In the genomic region with DNA sequence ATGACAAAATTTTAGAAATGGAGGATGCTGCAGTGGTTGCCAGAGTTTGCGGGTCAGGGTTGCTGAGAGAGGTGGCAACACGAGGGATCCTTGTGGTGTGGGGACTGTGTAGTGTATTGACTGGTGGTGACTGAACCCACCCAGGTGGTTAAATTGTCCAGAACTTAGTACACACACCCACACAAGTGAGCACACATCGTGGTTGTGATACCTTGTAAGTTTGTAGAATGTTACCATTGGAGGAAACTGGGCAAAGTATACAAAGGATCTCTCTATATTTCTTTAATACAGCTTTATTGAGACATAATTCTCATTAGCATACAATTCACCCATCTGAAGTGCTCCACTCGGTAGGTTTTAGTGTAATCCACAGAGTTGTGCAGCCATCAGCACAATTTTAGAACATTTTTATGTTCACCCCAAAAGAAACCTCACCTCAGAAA, we compare ENCODE assay signal across 11 cellular contexts. TPM values are rescaled to one million over a fixed set of nuclear protein-coding genes. Genes with fewer than 3 reads are reported as not detected.
DNase-seq lines count a peak whose midpoint lies in the region; ATAC-seq lines count a peak whose summit lies in the region.
"Had no signal": no experiment of that assay in that cellular context is flagged by ENCODE, and none has a peak within 500 bp of the region (broad histone marks: within the 10 kb centered on the region; RNA-seq: fewer than 3 reads in every experiment).

No MANE protein-coding gene starts in this region.

- peak overlapping the region; percentile 53 for H3K27ac Mint-ChIP-seq in activated naive CD4-positive, alpha-beta T cell treated with anti-CD3 and anti-CD28 coated beads, Interleukin-2, amount 10 ng/mL, durations not matched to agents 7 days and 5 days
- H3K27ac Mint-ChIP-seq in T-cell: peak overlapping the region; percentile 70 to 97
- H3K27ac Mint-ChIP-seq in central memory CD8-positive, alpha-beta T cell (ENCODE audit: low read depth): peak overlapping the region; percentile 72
- H3K27ac Mint-ChIP-seq in stimulated activated effector memory CD8-positive, alpha-beta T cell treated with anti-CD3 and anti-CD28 coated beads, Interleukin-12 subunit alpha, Interleukin-12 subunit beta, amount 100 ng/mL, for 72 hours: peak overlapping the region; percentile 86
- H3K27ac Mint-ChIP-seq: stimulated activated memory B cell treated with anti-CD40 and anti-IgM and Interleukin-4, amounts not matched to agents 10 μg/mL and 1 μg/mL and 100 μg/mL, for 72 hours had no signal

- ATAC-seq in T-cell (replicated peaks in 1 of 4): no peak
- no peak for ATAC-seq in central memory CD8-positive, alpha-beta T cell (replicated peaks; ENCODE audit: extremely low read depth, poor library complexity, severe bottlenecking)
- peak; percentile 90 for ATAC-seq in stimulated activated effector memory CD8-positive, alpha-beta T cell treated with anti-CD3 and anti-CD28 coated beads, Interleukin-12 subunit alpha, Interleukin-12 subunit beta, amount 100 ng/mL, for 72 hours
- ATAC-seq in HG03159 (IDR thresholded peaks at IDR 0.05; ENCODE audit: unreplicated experiment): no peak
- no peak for ATAC-seq in HG02678 (IDR thresholded peaks at IDR 0.05; ENCODE audit: unreplicated experiment)

- peak; percentile 19 for DNase-seq in activated naive CD4-positive, alpha-beta T cell treated with anti-CD3 and anti-CD28 coated beads, Interleukin-2, amount 10 ng/mL, durations not matched to agents 7 days and 5 days
- no peak for DNase-seq in activated naive CD4-positive, alpha-beta T cell treated with anti-CD3 and anti-CD28 coated beads, Interleukin-2, amount 50 U/mL, for 16 hours
- no peak for DNase-seq in T-cell
- DNase-seq in central memory CD8-positive, alpha-beta T cell (ENCODE audit: low spot score in 2 of 2): no peak
- DNase-seq in stimulated activated effector memory CD8-positive, alpha-beta T cell treated with anti-CD3 and anti-CD28 coated beads, Interleukin-12 subunit alpha, Interleukin-12 subunit beta, amount 100 ng/mL, for 72 hours (ENCODE audit: low spot score in 2 of 2): peak in 1 of 2 donors; percentile 77
- no peak for DNase-seq in effector CD8-positive, alpha-beta T cell (lab: John Stamatoyannopoulos, UW)
- DNase-seq: stimulated activated CD4-positive, alpha-beta T cell treated with anti-CD3 and anti-CD28 coated beads, Interleukin-12 subunit alpha, Interleukin-12 subunit beta, amount 100 ng/mL, for 4 hours had no signal

- H3K4me3 Mint-ChIP-seq in activated naive CD4-positive, alpha-beta T cell treated with anti-CD3 and anti-CD28 coated beads, Interleukin-2, amount 10 ng/mL, durations not matched to agents 7 days and 5 days: no peak overlapping the region
- peak overlapping the region in 1 of 3 donors; percentile 86 for H3K4me3 Mint-ChIP-seq in T-cell
- H3K4me3 Mint-ChIP-seq in central memory CD8-positive, alpha-beta T cell: peak overlapping the region; percentile 82
- peak overlapping the region; percentile 60 for H3K4me3 Mint-ChIP-seq in stimulated activated effector memory CD8-positive, alpha-beta T cell treated with anti-CD3 and anti-CD28 coated beads, Interleukin-12 subunit alpha, Interleukin-12 subunit beta, amount 100 ng/mL, for 72 hours
- H3K4me3 Mint-ChIP-seq: mesothelial cell of epicardium; stimulated activated memory B cell treated with anti-CD40 and anti-IgM and Interleukin-4, amounts not matched to agents 10 μg/mL and 1 μg/mL and 100 μg/mL, for 72 hours had no signal

- H3K27me3 Mint-ChIP-seq in activated naive CD4-positive, alpha-beta T cell treated with anti-CD3 and anti-CD28 coated beads, Interleukin-2, amount 10 ng/mL, durations not matched to agents 7 days and 5 days: no peaks in the 10 kb centered on the region
- no peaks in the 10 kb centered on the region for H3K27me3 Mint-ChIP-seq in T-cell
- H3K27me3 Mint-ChIP-seq in central memory CD8-positive, alpha-beta T cell: no peaks in the 10 kb centered on the region
- H3K27me3 Mint-ChIP-seq: stimulated activated memory B cell treated with anti-CD40 and anti-IgM and Interleukin-4, amounts not matched to agents 10 μg/mL and 1 μg/mL and 100 μg/mL, for 72 hours had no signal

- peaks cover 79% of the 10 kb centered on the region for H3K36me3 Mint-ChIP-seq in activated naive CD4-positive, alpha-beta T cell treated with anti-CD3 and anti-CD28 coated beads, Interleukin-2, amount 10 ng/mL, durations not matched to agents 7 days and 5 days
- H3K36me3 Mint-ChIP-seq in T-cell: peaks cover 53% of the 10 kb centered on the region
- peaks cover 73% of the 10 kb centered on the region for H3K36me3 Mint-ChIP-seq in central memory CD8-positive, alpha-beta T cell (ENCODE audit: insufficient read depth)
- peaks cover 100% of the 10 kb centered on the region for H3K36me3 Mint-ChIP-seq in stimulated activated effector memory CD8-positive, alpha-beta T cell treated with anti-CD3 and anti-CD28 coated beads, Interleukin-12 subunit alpha, Interleukin-12 subunit beta, amount 100 ng/mL, for 72 hours

- POLR2A ChIA-PET in T-cell (lab: Charles Lee): no interaction called here

- CTCF ChIA-PET in activated naive CD4-positive, alpha-beta T cell treated with anti-CD3 and anti-CD28 coated beads, Interleukin-2, amount 10 ng/mL, durations not matched to agents 7 days and 5 days (lab: Charles Lee): interaction anchor here (1.0 to 5.1 kb wide), 12 partner anchors 8 to 145 kb away, joined by 3 to 45 read pairs (median 5); a partner anchor contains a TSS
- CTCF ChIA-PET in T-cell (lab: Charles Lee): interaction anchor here (1.0 to 2.4 kb wide), 5 partner anchors 10 to 55 kb away, joined by 3 to 7 read pairs (median 4); no protein-coding TSS in a partner anchor

- peaks cover 9% of the 10 kb centered on the region for H3K9me3 Mint-ChIP-seq in activated naive CD4-positive, alpha-beta T cell treated with anti-CD3 and anti-CD28 coated beads, Interleukin-2, amount 10 ng/mL, durations not matched to agents 7 days and 5 days
- peaks cover 0 to 10% (median 8%) of the 10 kb centered on the region in 3 donors for H3K9me3 Mint-ChIP-seq in T-cell
- H3K9me3 Mint-ChIP-seq in central memory CD8-positive, alpha-beta T cell: peaks cover 10% of the 10 kb centered on the region
- H3K9me3 Mint-ChIP-seq in stimulated activated effector memory CD8-positive, alpha-beta T cell treated with anti-CD3 and anti-CD28 coated beads, Interleukin-12 subunit alpha, Interleukin-12 subunit beta, amount 100 ng/mL, for 72 hours: peaks cover 9% of the 10 kb centered on the region

- peaks cover 84% of the 10 kb centered on the region for H3K4me1 Mint-ChIP-seq in activated naive CD4-positive, alpha-beta T cell treated with anti-CD3 and anti-CD28 coated beads, Interleukin-2, amount 10 ng/mL, durations not matched to agents 7 days and 5 days
- H3K4me1 Mint-ChIP-seq in T-cell: peaks cover 75 to 87% (median 82%) of the 10 kb centered on the region in 3 donors
- H3K4me1 Mint-ChIP-seq in central memory CD8-positive, alpha-beta T cell: peaks cover 76% of the 10 kb centered on the region
- H3K4me1 Mint-ChIP-seq in stimulated activated effector memory CD8-positive, alpha-beta T cell treated with anti-CD3 and anti-CD28 coated beads, Interleukin-12 subunit alpha, Interleukin-12 subunit beta, amount 100 ng/mL, for 72 hours: peaks cover 82% of the 10 kb centered on the region

RNA-seq across cellular contexts. Expression of a gene that starts 56.1 kb away (rescaled TPM):
- 100 to 1,000 TPM; 214 to 317 (median 262) TPM for total RNA-seq in T-cell
